In the genomic region with DNA sequence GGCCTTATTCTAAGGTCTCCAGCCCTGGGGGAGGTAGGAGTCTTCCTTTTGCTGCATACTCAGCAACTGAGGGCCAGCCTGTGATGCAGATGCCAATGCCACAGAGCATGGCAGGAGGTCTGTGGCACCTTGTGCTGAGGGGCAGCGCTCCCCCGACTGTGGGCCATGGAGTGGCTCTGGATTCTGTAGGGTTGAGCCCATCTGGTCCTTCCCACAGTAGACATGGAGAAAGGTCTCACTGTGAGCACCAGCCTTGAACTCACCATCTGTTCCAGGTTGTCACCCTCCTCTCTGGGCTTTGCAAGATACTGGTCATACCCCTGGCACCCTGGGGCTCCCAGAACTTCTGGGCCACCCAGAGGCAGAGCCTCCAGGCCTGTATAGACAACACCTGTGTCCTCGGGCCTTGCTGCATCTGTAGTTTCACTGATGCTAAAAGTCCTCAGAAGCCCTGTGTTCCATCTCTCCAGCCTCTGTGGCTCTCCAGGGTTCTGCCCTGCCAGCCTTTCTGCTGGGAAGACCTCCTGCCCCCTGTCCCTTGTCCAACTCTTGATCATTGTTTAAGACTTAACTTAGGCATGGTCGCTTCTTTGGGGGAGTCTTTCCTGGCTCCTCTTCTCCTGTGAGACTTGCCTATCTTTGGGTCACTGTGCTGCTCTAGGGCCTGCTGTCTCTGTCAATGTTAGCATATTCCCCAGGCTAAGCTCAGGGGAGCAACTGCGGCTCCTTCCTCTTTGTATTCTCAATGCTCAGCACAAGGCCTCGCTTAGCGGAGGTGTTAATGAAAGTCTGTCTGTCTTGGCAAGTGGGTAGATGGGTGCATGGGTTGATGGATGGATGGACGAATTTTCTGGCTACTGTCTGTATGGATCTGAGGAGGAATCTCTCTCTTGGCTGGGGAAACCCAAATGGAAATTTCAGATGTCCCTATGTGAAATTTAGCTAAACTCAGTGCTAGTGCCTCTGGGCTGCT, we compare ENCODE assay signal across 11 cellular contexts.
DNase-seq lines count a peak whose midpoint lies in the region; ATAC-seq and TF ChIP-seq lines count a peak whose summit lies in the region.
"Had no signal": no experiment of that assay in that cellular context is flagged by ENCODE, and none has a peak within 500 bp of the region (broad histone marks: within the 10 kb centered on the region; RNA-seq: fewer than 3 reads in every experiment).

No MANE protein-coding gene starts in this region.

- H3K27me3 Mint-ChIP-seq in WTC11 (ENCODE audit: low read depth) (no peaks in the 10 kb centered on the region), immature natural killer cell (ENCODE audit: low read depth in 3 of 3) (peaks cover 0 to 2% (median 0%) of the 10 kb centered on the region in 3 donors)

- no peak overlapping the region for H3K23ac ChIP-seq in mesenchymal stem cell (ENCODE audit: low read length in 2 of 2)

- DNase-seq in WTC11 (ENCODE audit: low spot score), result peak; percentile 4
- DNase-seq in coronary artery (ENCODE audit: low spot score), result peak; percentile 64
- no peak for DNase-seq in mesenchymal stem cell
- DNase-seq in thyroid gland, result no peak
- DNase-seq in GOT3 (lab: John Stamatoyannopoulos, UW), result no peak
- DNase-seq in activated CD4-positive, CD25-positive, alpha-beta regulatory T cell (lab: John Stamatoyannopoulos, UW), result no peak
- no peak for DNase-seq in immature natural killer cell
- DNase-seq: COR-L47, NCI-H1105 treated with DMSO at 0.1 percent for 48 hours, NCI-H524 treated with DMSO at 0.1 percent for 48 hours had no signal

- H3K4me3 Mint-ChIP-seq in WTC11, result no peak overlapping the region
- peak overlapping the region in 1 of 5 donors; percentile 34 for H3K4me3 Mint-ChIP-seq in immature natural killer cell
- H3K4me3 Mint-ChIP-seq: GM23338 had no signal

- intact Hi-C loops in thyroid gland (cut with DNase I), result loop anchor here (5.0 to 10.0 kb wide), 2 partner anchors 183 to 521 kb away; no protein-coding TSS in a partner anchor

- H3K14ac ChIP-seq in mesenchymal stem cell (ENCODE audit: low read length in 2 of 2), result peak overlapping the region in 1 of 2 experiments; percentile 26

- H2BK15ac ChIP-seq in mesenchymal stem cell (ENCODE audit: low read depth, poor library complexity, severe bottlenecking), result no peak overlapping the region

- TF ChIP-seq CTCF in WTC11 (IDR thresholded peaks at IDR 0.05) (no peak), coronary artery (IDR thresholded peaks at IDR 0.05) (no peak), thyroid gland (IDR thresholded peaks at IDR 0.05) (no peak)

- 93% methylated on average over 8 of the region's 8 CpGs for WGBS in mesenchymal stem cell
- WGBS in thyroid gland, 2 donors, result 82 to 86% methylated on average over 8 of the region's 8 CpGs

- no peak for ATAC-seq in WTC11
- ATAC-seq: GM23338 had no signal

- H4K91ac ChIP-seq in mesenchymal stem cell (ENCODE audit: low read length), result no peak overlapping the region

- peak overlapping the region; percentile 32 for H3K9ac ChIP-seq in mesenchymal stem cell (ENCODE audit: low read length)

- H2BK12ac ChIP-seq in mesenchymal stem cell (ENCODE audit: low read length in 2 of 2), result no peak overlapping the region

- H3K4me1 ChIP-seq in mesenchymal stem cell (ENCODE audit: control insufficient read depth, insufficient read depth, low read depth, low read length), result peaks cover 10% of the 10 kb centered on the region
- peaks cover 10 to 24% of the 10 kb centered on the region in 2 donors for H3K4me1 ChIP-seq in thyroid gland

- H3K9me3 ChIP-seq in mesenchymal stem cell (ENCODE audit: control insufficient read depth, low read length) (no peaks in the 10 kb centered on the region), thyroid gland (no peaks in the 10 kb centered on the region)

- no peaks in the 10 kb centered on the region for H3K9me3 Mint-ChIP-seq in WTC11
- no peaks in the 10 kb centered on the region for H3K9me3 Mint-ChIP-seq in immature natural killer cell
- H3K9me3 Mint-ChIP-seq: GM23338 had no signal

- CTCF ChIA-PET in WTC11 (lab: Charles Lee), result no interaction called here

- H3K4me1 Mint-ChIP-seq in WTC11 (no peaks in the 10 kb centered on the region), immature natural killer cell (no peaks in the 10 kb centered on the region)
- H3K4me1 Mint-ChIP-seq: GM23338 had no signal

- no peak overlapping the region for H2AK5ac ChIP-seq in mesenchymal stem cell (ENCODE audit: low read length, severe bottlenecking)

- H3K4me3 ChIP-seq in coronary artery (no peak overlapping the region), mesenchymal stem cell (ENCODE audit: insufficient read depth in 1 of 2, low read depth in 1 of 2, low read length in 2 of 2) (no peak overlapping the region), thyroid gland (replicated peaks in 1 of 3) (no peak overlapping the region)
- H3K4me3 ChIP-seq: GM23338 had no signal

- no peak overlapping the region for H3K4ac ChIP-seq in mesenchymal stem cell (ENCODE audit: low read depth in 1 of 2, low read length in 2 of 2)

- H3K4me2 ChIP-seq in mesenchymal stem cell (ENCODE audit: low read length, poor library complexity, severe bottlenecking), result no peak overlapping the region
- H3K4me2 ChIP-seq: GM23338 had no signal

- no peak overlapping the region for H3K18ac ChIP-seq in mesenchymal stem cell (ENCODE audit: low read depth in 1 of 2, low read length in 2 of 2)

- peaks cover 11% of the 10 kb centered on the region for H3K79me1 ChIP-seq in mesenchymal stem cell (replicated peaks; ENCODE audit: low read length, poor library complexity, severe bottlenecking)

- no peak overlapping the region for H4K8ac ChIP-seq in mesenchymal stem cell (ENCODE audit: low read length)

- H3K27ac Mint-ChIP-seq in WTC11, result no peak overlapping the region
- peak overlapping the region in 1 of 6 donors; percentile 73 for H3K27ac Mint-ChIP-seq in immature natural killer cell
- H3K27ac Mint-ChIP-seq: GM23338 had no signal

- peak overlapping the region; percentile 81 to 83 for H3K27ac ChIP-seq in coronary artery
- no peak overlapping the region for H3K27ac ChIP-seq in mesenchymal stem cell (ENCODE audit: low read length, poor library complexity, severe bottlenecking)
- peak overlapping the region in 2 of 3 donors; percentile 55 to 69 for H3K27ac ChIP-seq in thyroid gland

- H3K36me3 ChIP-seq in mesenchymal stem cell (ENCODE audit: control insufficient read depth in 1 of 2, insufficient read depth in 2 of 2, low read depth in 1 of 2, low read length in 2 of 2) (peaks cover 0 to 76% of the 10 kb centered on the region in 2 experiments), thyroid gland (no peaks in the 10 kb centered on the region)

- no peak overlapping the region for H2BK5ac ChIP-seq in mesenchymal stem cell (ENCODE audit: low read depth, low read length, poor library complexity, severe bottlenecking)

- POLR2A ChIA-PET in WTC11 (lab: Charles Lee), result no interaction called here

- TF ChIP-seq POLR2A in thyroid gland (IDR thresholded peaks at IDR 0.05), result no peak

- H2AFZ ChIP-seq in mesenchymal stem cell (ENCODE audit: low read depth, low read length), result no peak overlapping the region
- H2AFZ ChIP-seq: GM23338 had no signal

- H3K27me3 ChIP-seq in mesenchymal stem cell (ENCODE audit: control insufficient read depth in 1 of 2, insufficient read depth in 1 of 2, low read length in 2 of 2) (peaks cover 0 to 38% of the 10 kb centered on the region in 2 experiments), thyroid gland (no peaks in the 10 kb centered on the region)

- no peak overlapping the region for H2BK120ac ChIP-seq in mesenchymal stem cell (ENCODE audit: low read depth, low read length)

- H3K36me3 Mint-ChIP-seq in WTC11 (no peaks in the 10 kb centered on the region), immature natural killer cell (peaks cover 0 to 4% (median 0%) of the 10 kb centered on the region in 3 donors)

TF ChIP-seq in WTC11, 78 proteins besides CTCF, POLR2A, EP300 and RAD21:
- TF ChIP-seq FOXK1 (CRISPR knock-in tag; IDR thresholded peaks at IDR 0.05) (no peak), FOXP1 (CRISPR knock-in tag; IDR thresholded peaks at IDR 0.05; ENCODE audit: borderline replicate concordance) (no peak), NFATC4 (CRISPR knock-in tag; IDR thresholded peaks at IDR 0.05) (no peak), ZNF138 (CRISPR knock-in tag; conservative IDR thresholded peaks at IDR 0.05) (no peak), TEAD4 (CRISPR knock-in tag; IDR thresholded peaks at IDR 0.05) (no peak), CREM (CRISPR knock-in tag; IDR thresholded peaks at IDR 0.05) (no peak), JAZF1 (CRISPR knock-in tag; IDR thresholded peaks at IDR 0.05) (no peak), SMAD4 (CRISPR knock-in tag; IDR thresholded peaks at IDR 0.05) (no peak), SOX15 (CRISPR knock-in tag; IDR thresholded peaks at IDR 0.05) (no peak)
- TF ChIP-seq, protein P1, sequence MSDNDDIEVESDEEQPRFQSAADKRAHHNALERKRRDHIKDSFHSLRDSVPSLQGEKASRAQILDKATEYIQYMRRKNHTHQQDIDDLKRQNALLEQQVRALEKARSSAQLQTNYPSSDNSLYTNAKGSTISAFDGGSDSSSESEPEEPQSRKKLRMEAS (CRISPR knock-in tag; IDR thresholded peaks at IDR 0.05), result no peak
- TF ChIP-seq, protein P2, sequence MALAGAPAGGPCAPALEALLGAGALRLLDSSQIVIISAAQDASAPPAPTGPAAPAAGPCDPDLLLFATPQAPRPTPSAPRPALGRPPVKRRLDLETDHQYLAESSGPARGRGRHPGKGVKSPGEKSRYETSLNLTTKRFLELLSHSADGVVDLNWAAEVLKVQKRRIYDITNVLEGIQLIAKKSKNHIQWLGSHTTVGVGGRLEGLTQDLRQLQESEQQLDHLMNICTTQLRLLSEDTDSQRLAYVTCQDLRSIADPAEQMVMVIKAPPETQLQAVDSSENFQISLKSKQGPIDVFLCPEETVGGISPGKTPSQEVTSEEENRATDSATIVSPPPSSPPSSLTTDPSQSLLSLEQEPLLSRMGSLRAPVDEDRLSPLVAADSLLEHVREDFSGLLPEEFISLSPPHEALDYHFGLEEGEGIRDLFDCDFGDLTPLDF (CRISPR knock-in tag; IDR thresholded peaks at IDR 0.05), result no peak
- TF ChIP-seq, protein P3, sequence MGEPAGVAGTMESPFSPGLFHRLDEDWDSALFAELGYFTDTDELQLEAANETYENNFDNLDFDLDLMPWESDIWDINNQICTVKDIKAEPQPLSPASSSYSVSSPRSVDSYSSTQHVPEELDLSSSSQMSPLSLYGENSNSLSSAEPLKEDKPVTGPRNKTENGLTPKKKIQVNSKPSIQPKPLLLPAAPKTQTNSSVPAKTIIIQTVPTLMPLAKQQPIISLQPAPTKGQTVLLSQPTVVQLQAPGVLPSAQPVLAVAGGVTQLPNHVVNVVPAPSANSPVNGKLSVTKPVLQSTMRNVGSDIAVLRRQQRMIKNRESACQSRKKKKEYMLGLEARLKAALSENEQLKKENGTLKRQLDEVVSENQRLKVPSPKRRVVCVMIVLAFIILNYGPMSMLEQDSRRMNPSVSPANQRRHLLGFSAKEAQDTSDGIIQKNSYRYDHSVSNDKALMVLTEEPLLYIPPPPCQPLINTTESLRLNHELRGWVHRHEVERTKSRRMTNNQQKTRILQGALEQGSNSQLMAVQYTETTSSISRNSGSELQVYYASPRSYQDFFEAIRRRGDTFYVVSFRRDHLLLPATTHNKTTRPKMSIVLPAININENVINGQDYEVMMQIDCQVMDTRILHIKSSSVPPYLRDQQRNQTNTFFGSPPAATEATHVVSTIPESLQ (CRISPR knock-in tag; IDR thresholded peaks at IDR 0.05), result no peak
TF ChIP-seq in WTC11: peak in this region for 0.

Comparison
In these comparisons a context has a peak if more than half of its experiments do, and no peak if none do; other contexts are left out.
1. DNase-seq: peak in WTC11 (single experiment) and coronary artery (single experiment); none in mesenchymal stem cell (single experiment), thyroid gland (0 of 2), GOT3 (single experiment), activated CD4-positive, CD25-positive, alpha-beta regulatory T cell (0 of 4) and immature natural killer cell (0 of 3).